ENCODE assay signal across 1 cellular context in the genomic region with DNA sequence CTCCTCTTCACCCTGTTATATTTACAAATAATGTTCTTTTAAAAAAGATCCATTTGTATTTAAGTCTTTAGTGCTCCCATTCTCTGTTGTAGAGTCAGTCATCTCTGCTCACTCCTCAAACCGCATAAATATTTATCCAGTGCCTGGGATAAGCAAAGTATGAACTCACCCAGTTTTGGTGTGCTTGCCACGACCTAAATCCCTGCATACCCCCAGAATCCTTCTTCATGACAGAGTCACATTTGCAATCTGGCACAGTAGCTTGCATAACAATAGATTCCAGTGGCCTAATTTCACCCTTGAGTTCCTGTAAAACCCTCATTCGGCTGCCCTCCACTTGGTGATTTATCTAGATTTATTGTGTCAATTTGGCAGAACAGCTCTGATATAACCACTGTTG.
TF ChIP-seq lines count a peak whose summit lies in the region.

No MANE protein-coding gene starts in this region.

TF ChIP-seq in GM23338, 12 proteins besides CTCF, POLR2A, EP300 and RAD21:
- TF ChIP-seq, protein P1, sequence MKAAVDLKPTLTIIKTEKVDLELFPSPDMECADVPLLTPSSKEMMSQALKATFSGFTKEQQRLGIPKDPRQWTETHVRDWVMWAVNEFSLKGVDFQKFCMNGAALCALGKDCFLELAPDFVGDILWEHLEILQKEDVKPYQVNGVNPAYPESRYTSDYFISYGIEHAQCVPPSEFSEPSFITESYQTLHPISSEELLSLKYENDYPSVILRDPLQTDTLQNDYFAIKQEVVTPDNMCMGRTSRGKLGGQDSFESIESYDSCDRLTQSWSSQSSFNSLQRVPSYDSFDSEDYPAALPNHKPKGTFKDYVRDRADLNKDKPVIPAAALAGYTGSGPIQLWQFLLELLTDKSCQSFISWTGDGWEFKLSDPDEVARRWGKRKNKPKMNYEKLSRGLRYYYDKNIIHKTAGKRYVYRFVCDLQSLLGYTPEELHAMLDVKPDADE (IDR thresholded peaks at IDR 0.05), result no peak
- TF ChIP-seq ZNF331 (CRISPR knock-in tag; IDR thresholded peaks at IDR 0.05; ENCODE audit: low read depth) (no peak), STAT1 (IDR thresholded peaks at IDR 0.05; ENCODE audit: unreplicated experiment) (no peak), EZH2 (IDR thresholded peaks at IDR 0.05; ENCODE audit: low read depth, unreplicated experiment) (no peak), POLR2AphosphoS5 (IDR thresholded peaks at IDR 0.05; ENCODE audit: low read depth) (no peak), EZH2phosphoT487 (IDR thresholded peaks at IDR 0.05; ENCODE audit: unreplicated experiment) (no peak), CREB1 (CRISPR knock-in tag; IDR thresholded peaks at IDR 0.05; ENCODE audit: low read depth) (no peak), JUNB (IDR thresholded peaks at IDR 0.05; ENCODE audit: unreplicated experiment) (no peak), NANOG (IDR thresholded peaks at IDR 0.05; ENCODE audit: borderline replicate concordance) (no peak), ZNF114 (CRISPR knock-in tag; IDR thresholded peaks at IDR 0.05) (no peak)
- TF ChIP-seq, protein P2, sequence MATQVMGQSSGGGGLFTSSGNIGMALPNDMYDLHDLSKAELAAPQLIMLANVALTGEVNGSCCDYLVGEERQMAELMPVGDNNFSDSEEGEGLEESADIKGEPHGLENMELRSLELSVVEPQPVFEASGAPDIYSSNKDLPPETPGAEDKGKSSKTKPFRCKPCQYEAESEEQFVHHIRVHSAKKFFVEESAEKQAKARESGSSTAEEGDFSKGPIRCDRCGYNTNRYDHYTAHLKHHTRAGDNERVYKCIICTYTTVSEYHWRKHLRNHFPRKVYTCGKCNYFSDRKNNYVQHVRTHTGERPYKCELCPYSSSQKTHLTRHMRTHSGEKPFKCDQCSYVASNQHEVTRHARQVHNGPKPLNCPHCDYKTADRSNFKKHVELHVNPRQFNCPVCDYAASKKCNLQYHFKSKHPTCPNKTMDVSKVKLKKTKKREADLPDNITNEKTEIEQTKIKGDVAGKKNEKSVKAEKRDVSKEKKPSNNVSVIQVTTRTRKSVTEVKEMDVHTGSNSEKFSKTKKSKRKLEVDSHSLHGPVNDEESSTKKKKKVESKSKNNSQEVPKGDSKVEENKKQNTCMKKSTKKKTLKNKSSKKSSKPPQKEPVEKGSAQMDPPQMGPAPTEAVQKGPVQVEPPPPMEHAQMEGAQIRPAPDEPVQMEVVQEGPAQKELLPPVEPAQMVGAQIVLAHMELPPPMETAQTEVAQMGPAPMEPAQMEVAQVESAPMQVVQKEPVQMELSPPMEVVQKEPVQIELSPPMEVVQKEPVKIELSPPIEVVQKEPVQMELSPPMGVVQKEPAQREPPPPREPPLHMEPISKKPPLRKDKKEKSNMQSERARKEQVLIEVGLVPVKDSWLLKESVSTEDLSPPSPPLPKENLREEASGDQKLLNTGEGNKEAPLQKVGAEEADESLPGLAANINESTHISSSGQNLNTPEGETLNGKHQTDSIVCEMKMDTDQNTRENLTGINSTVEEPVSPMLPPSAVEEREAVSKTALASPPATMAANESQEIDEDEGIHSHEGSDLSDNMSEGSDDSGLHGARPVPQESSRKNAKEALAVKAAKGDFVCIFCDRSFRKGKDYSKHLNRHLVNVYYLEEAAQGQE (IDR thresholded peaks at IDR 0.05; ENCODE audit: unreplicated experiment), result no peak
- TF ChIP-seq, protein P3, sequence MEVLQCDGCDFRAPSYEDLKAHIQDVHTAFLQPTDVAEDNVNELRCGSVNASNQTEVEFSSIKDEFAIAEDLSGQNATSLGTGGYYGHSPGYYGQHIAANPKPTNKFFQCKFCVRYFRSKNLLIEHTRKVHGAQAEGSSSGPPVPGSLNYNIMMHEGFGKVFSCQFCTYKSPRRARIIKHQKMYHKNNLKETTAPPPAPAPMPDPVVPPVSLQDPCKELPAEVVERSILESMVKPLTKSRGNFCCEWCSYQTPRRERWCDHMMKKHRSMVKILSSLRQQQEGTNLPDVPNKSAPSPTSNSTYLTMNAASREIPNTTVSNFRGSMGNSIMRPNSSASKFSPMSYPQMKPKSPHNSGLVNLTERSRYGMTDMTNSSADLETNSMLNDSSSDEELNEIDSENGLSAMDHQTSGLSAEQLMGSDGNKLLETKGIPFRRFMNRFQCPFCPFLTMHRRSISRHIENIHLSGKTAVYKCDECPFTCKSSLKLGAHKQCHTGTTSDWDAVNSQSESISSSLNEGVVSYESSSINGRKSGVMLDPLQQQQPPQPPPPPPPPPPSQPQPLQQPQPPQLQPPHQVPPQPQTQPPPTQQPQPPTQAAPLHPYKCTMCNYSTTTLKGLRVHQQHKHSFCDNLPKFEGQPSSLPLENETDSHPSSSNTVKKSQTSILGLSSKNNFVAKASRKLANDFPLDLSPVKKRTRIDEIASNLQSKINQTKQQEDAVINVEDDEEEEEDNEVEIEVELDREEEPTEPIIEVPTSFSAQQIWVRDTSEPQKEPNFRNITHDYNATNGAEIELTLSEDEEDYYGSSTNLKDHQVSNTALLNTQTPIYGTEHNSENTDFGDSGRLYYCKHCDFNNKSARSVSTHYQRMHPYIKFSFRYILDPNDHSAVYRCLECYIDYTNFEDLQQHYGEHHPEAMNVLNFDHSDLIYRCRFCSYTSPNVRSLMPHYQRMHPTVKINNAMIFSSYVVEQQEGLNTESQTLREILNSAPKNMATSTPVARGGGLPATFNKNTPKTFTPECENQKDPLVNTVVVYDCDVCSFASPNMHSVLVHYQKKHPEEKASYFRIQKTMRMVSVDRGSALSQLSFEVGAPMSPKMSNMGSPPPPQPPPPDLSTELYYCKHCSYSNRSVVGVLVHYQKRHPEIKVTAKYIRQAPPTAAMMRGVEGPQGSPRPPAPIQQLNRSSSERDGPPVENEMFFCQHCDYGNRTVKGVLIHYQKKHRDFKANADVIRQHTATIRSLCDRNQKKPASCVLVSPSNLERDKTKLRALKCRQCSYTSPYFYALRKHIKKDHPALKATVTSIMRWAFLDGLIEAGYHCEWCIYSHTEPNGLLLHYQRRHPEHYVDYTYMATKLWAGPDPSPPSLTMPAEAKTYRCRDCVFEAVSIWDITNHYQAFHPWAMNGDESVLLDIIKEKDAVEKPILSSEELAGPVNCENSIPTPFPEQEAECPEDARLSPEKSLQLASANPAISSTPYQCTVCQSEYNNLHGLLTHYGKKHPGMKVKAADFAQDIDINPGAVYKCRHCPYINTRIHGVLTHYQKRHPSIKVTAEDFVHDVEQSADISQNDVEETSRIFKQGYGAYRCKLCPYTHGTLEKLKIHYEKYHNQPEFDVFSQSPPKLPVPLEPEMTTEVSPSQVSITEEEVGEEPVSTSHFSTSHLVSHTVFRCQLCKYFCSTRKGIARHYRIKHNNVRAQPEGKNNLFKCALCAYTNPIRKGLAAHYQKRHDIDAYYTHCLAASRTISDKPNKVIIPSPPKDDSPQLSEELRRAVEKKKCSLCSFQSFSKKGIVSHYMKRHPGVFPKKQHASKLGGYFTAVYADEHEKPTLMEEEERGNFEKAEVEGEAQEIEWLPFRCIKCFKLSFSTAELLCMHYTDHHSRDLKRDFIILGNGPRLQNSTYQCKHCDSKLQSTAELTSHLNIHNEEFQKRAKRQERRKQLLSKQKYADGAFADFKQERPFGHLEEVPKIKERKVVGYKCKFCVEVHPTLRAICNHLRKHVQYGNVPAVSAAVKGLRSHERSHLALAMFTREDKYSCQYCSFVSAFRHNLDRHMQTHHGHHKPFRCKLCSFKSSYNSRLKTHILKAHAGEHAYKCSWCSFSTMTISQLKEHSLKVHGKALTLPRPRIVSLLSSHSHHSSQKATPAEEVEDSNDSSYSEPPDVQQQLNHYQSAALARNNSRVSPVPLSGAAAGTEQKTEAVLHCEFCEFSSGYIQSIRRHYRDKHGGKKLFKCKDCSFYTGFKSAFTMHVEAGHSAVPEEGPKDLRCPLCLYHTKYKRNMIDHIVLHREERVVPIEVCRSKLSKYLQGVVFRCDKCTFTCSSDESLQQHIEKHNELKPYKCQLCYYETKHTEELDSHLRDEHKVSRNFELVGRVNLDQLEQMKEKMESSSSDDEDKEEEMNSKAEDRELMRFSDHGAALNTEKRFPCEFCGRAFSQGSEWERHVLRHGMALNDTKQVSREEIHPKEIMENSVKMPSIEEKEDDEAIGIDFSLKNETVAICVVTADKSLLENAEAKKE (CRISPR knock-in tag; IDR thresholded peaks at IDR 0.05), result no peak
TF ChIP-seq in GM23338: peak in this region for 0.
